ENCODE assay signal across 9 cellular contexts in genomic region chr13:114131581-114132418, GRCh38. TPM values are rescaled to one million over a fixed set of nuclear protein-coding genes. Genes with fewer than 3 reads are reported as not detected.
DNase-seq lines count a peak whose midpoint lies in the region; ATAC-seq, FAIRE-seq and TF ChIP-seq lines count a peak whose summit lies in the region.
"Had no signal": no experiment of that assay in that cellular context is flagged by ENCODE, and none has a peak within 500 bp of the region (broad histone marks: within the 10 kb centered on the region; RNA-seq: fewer than 3 reads in every experiment).

No MANE protein-coding gene starts in this region.

- intact Hi-C loops in Right ventricle myocardium inferior (cut with DNase I) (loop anchor here (2.0 kb wide), 1 partner anchor 67 kb away; no protein-coding TSS in a partner anchor), cardiac septum (cut with DNase I) (loop anchor here (2.0 kb wide), 1 partner anchor 67 kb away; no protein-coding TSS in a partner anchor), esophagus muscularis mucosa (cut with DNase I) (loop anchor here (5.0 kb wide), 1 partner anchor 64 kb away; no protein-coding TSS in a partner anchor)
- intact Hi-C loops in activated CD4-positive, alpha-beta T cell treated with anti-CD3 and anti-CD28 coated beads, Interleukin-2, amount 10 ng/mL, durations not matched to agents 24 days and 14 days (cut with micrococcal nuclease), result loop anchor here (1.0 kb wide), 3 partner anchors 9 to 64 kb away; no protein-coding TSS in a partner anchor

- H3K27me3 ChIP-seq in esophagus muscularis mucosa, result peaks cover 0 to 6% (median 0%) of the 10 kb centered on the region in 4 donors

- peak overlapping the region; percentile 69 to 98 (median 81) for H3K4me3 ChIP-seq in esophagus muscularis mucosa

- peaks cover 6% of the 10 kb centered on the region for H3K27me3 Mint-ChIP-seq in activated CD4-positive, alpha-beta T cell treated with anti-CD3 and anti-CD28 coated beads, Interleukin-2, amount 10 ng/mL, durations not matched to agents 24 days and 14 days
- H3K27me3 Mint-ChIP-seq in nephron progenitor cell (ENCODE audit: low read depth, poor library complexity), result peaks cover 6% of the 10 kb centered on the region

- ATAC-seq in Right ventricle myocardium inferior (peak; percentile 14), HG03342 (IDR thresholded peaks at IDR 0.05; ENCODE audit: unreplicated experiment) (peak; percentile 10)

- peak overlapping the region; percentile 99 for H3K4me3 Mint-ChIP-seq in activated CD4-positive, alpha-beta T cell treated with anti-CD3 and anti-CD28 coated beads, Interleukin-2, amount 10 ng/mL, durations not matched to agents 24 days and 14 days
- H3K4me3 Mint-ChIP-seq in nephron progenitor cell, result peak overlapping the region; percentile 98

- DNase-seq in Right ventricle myocardium inferior (ENCODE audit: missing footprints) (peak; percentile 79), cardiac septum (ENCODE audit: low spot score) (no peak), esophagus muscularis mucosa (ENCODE audit: extremely low spot score) (no peak), nephron progenitor cell (no peak), HK-2 (ENCODE audit: unreplicated experiment) (no peak), GM19239 (ENCODE audit: insufficient read length, low spot score) (no peak)
- peak; percentile 80 for DNase-seq in activated CD4-positive, alpha-beta T cell treated with anti-CD3 and anti-CD28 coated beads, Interleukin-2, amount 10 ng/mL, durations not matched to agents 24 days and 14 days

- TF ChIP-seq POLR2A in esophagus muscularis mucosa (IDR thresholded peaks at IDR 0.05; ENCODE audit: low read depth), result no peak

- peaks cover 56% of the 10 kb centered on the region for H3K4me1 Mint-ChIP-seq in activated CD4-positive, alpha-beta T cell treated with anti-CD3 and anti-CD28 coated beads, Interleukin-2, amount 10 ng/mL, durations not matched to agents 24 days and 14 days
- H3K4me1 Mint-ChIP-seq in nephron progenitor cell, result peaks cover 82% of the 10 kb centered on the region

- WGBS in esophagus muscularis mucosa, result 1% methylated on average over 22 of the region's 95 CpGs

- peak overlapping the region; percentile 89 for H3K27ac Mint-ChIP-seq in activated CD4-positive, alpha-beta T cell treated with anti-CD3 and anti-CD28 coated beads, Interleukin-2, amount 10 ng/mL, durations not matched to agents 24 days and 14 days
- peak overlapping the region; percentile 73 for H3K27ac Mint-ChIP-seq in nephron progenitor cell

- peaks cover 4% of the 10 kb centered on the region for H3K9me3 Mint-ChIP-seq in activated CD4-positive, alpha-beta T cell treated with anti-CD3 and anti-CD28 coated beads, Interleukin-2, amount 10 ng/mL, durations not matched to agents 24 days and 14 days
- no peaks in the 10 kb centered on the region for H3K9me3 Mint-ChIP-seq in nephron progenitor cell

- H3K9me3 ChIP-seq in esophagus muscularis mucosa, result no peaks in the 10 kb centered on the region

- FAIRE-seq in GM19239 (lab: Jason Lieb, UNC), result no peak

- peak overlapping the region; percentile 84 to 90 (median 87) for H3K27ac ChIP-seq in esophagus muscularis mucosa (replicated peaks in 1 of 4)

- TF ChIP-seq CTCF in esophagus muscularis mucosa (IDR thresholded peaks at IDR 0.05) (no peak), nephron progenitor cell (IDR thresholded peaks at IDR 0.05) (no peak)

- peaks cover 23% of the 10 kb centered on the region for H3K36me3 Mint-ChIP-seq in activated CD4-positive, alpha-beta T cell treated with anti-CD3 and anti-CD28 coated beads, Interleukin-2, amount 10 ng/mL, durations not matched to agents 24 days and 14 days (ENCODE audit: low read depth)
- no peaks in the 10 kb centered on the region for H3K36me3 Mint-ChIP-seq in nephron progenitor cell (ENCODE audit: low read depth)

- peaks cover 45 to 66% (median 52%) of the 10 kb centered on the region in 4 donors for H3K4me1 ChIP-seq in esophagus muscularis mucosa

- no peaks in the 10 kb centered on the region for H3K36me3 ChIP-seq in esophagus muscularis mucosa

- TF ChIP-seq EP300 in esophagus muscularis mucosa (IDR thresholded peaks at IDR 0.05), result no peak

RNA-seq across cellular contexts. Expression of gene RASA3, which starts 0.6 kb away (rescaled TPM):
- total RNA-seq in Right ventricle myocardium inferior (12.7 TPM), cardiac septum (9.7 TPM), esophagus muscularis mucosa (10 to 100 TPM; 29.5 to 38.1 (median 34.6) TPM)
- total RNA-seq in activated CD4-positive, alpha-beta T cell treated with anti-CD3 and anti-CD28 coated beads, Interleukin-2, amount 10 ng/mL, durations not matched to agents 24 days and 14 days, result 15.9 TPM in 2 replicates

RNA-seq across cellular contexts. Expression of gene CFAP97D2, which starts 47.3 kb away (rescaled TPM):
- total RNA-seq in Right ventricle myocardium inferior (not detected), cardiac septum (not detected), esophagus muscularis mucosa (not detected)
- total RNA-seq in activated CD4-positive, alpha-beta T cell treated with anti-CD3 and anti-CD28 coated beads, Interleukin-2, amount 10 ng/mL, durations not matched to agents 24 days and 14 days, result not detected in 2 replicates
- total RNA-seq: glomerular endothelial cell had no signal

Comparison
In these comparisons a context has a peak if more than half of its experiments do, and no peak if none do; other contexts are left out.
1. DNase-seq: peak in Right ventricle myocardium inferior (single experiment) and activated CD4-positive, alpha-beta T cell treated with anti-CD3 and anti-CD28 coated beads, Interleukin-2, amount 10 ng/mL, durations not matched to agents 24 days and 14 days (single experiment); none in cardiac septum (single experiment), esophagus muscularis mucosa (single experiment), nephron progenitor cell (single experiment), HK-2 (single experiment) and GM19239 (single experiment).